In genomic region chr5:181224390-181225234, GRCh38 we compare ENCODE assay signal across 8 cellular contexts. TPM values are rescaled to one million over a fixed set of nuclear protein-coding genes. Genes with fewer than 3 reads are reported as not detected.
DNase-seq lines count a peak whose midpoint lies in the region; ATAC-seq, FAIRE-seq and TF ChIP-seq lines count a peak whose summit lies in the region.

No MANE protein-coding gene starts in this region.

- H3K9me3 ChIP-seq in ES-I3 (ENCODE audit: control insufficient read depth, insufficient read depth, low read length) = no peaks in the 10 kb centered on the region
- no peaks in the 10 kb centered on the region for H3K9me3 ChIP-seq in SJCRH30 (replicated peaks)
- H3K9me3 ChIP-seq in pancreas = no peaks in the 10 kb centered on the region

- 70 to 75% methylated on average over 22 of the region's 22 CpGs for WGBS in pancreas, 2 donors

- no peak for ATAC-seq in pancreas
- ATAC-seq in GM19463 (IDR thresholded peaks at IDR 0.05; ENCODE audit: unreplicated experiment) = no peak

- peak overlapping the region; percentile 98 for H3K4me3 Mint-ChIP-seq in endothelial cell (ENCODE audit: unreplicated experiment)

- peaks cover 10% of the 10 kb centered on the region for H3K36me3 Mint-ChIP-seq in endothelial cell (ENCODE audit: low read depth, unreplicated experiment)

- H3K4me3 ChIP-seq in SJCRH30 (peak overlapping the region; percentile 95), pancreas (peak overlapping the region; percentile 59 to 93 (median 74))

- H3K9me3 Mint-ChIP-seq in endothelial cell (ENCODE audit: unreplicated experiment) = no peaks in the 10 kb centered on the region

- intact Hi-C loops in pancreas (cut with DNase I) = no loop called here

- TF ChIP-seq CTCF in endothelial cell (IDR thresholded peaks at IDR 0.05; ENCODE audit: unreplicated experiment) (no peak), pancreas (IDR thresholded peaks at IDR 0.05) (no peak)

- no peak for FAIRE-seq in pancreas (lab: Jason Lieb, UNC)
- FAIRE-seq in HTR-8/SVneo (lab: Jason Lieb, UNC) = no peak

- peaks cover 28% of the 10 kb centered on the region for H3K27me3 Mint-ChIP-seq in endothelial cell (ENCODE audit: unreplicated experiment)

- H3K27me3 ChIP-seq in SJCRH30 (no peaks in the 10 kb centered on the region), pancreas (no peaks in the 10 kb centered on the region)

- DNase-seq in SJCRH30 = no peak
- DNase-seq in endothelial cell (ENCODE audit: low spot score) = no peak
- peak in 3 of 6 donors; percentile 31 to 80 (median 58) for DNase-seq in pancreas
- no peak for DNase-seq in DMS53 treated with DMSO at 0.1 percent for 48 hours (lab: John Stamatoyannopoulos, UW; ENCODE audit: unreplicated experiment)
- no peak for DNase-seq in HTR-8/SVneo (ENCODE audit: insufficient read length, low spot score)
- DNase-seq in NCI-H2196 (lab: John Stamatoyannopoulos, UW; ENCODE audit: unreplicated experiment) = no peak

- no peak overlapping the region for H3K27ac ChIP-seq in SJCRH30
- no peak overlapping the region for H3K27ac ChIP-seq in pancreas

- peaks cover 3% of the 10 kb centered on the region; the same call in 1 of the 2 replicates for H3K36me3 ChIP-seq in ES-I3 (ENCODE audit: insufficient read depth, low read length)
- H3K36me3 ChIP-seq in SJCRH30 = peaks cover 3% of the 10 kb centered on the region
- no peaks in the 10 kb centered on the region for H3K36me3 ChIP-seq in pancreas

- H3K27ac Mint-ChIP-seq in endothelial cell (ENCODE audit: unreplicated experiment) = peak overlapping the region; percentile 98

- peak overlapping the region; percentile 60; the same call in 1 of the 2 replicates for H3K9ac ChIP-seq in ES-I3 (ENCODE audit: low read depth, low read length)

- no peaks in the 10 kb centered on the region for H3K4me1 ChIP-seq in ES-I3 (ENCODE audit: insufficient read depth, low read length)
- no peaks in the 10 kb centered on the region for H3K4me1 ChIP-seq in SJCRH30
- peaks cover 0 to 3% (median 0%) of the 10 kb centered on the region in 3 donors for H3K4me1 ChIP-seq in pancreas

- H3K4me1 Mint-ChIP-seq in endothelial cell (ENCODE audit: unreplicated experiment) = peaks cover 20% of the 10 kb centered on the region

RNA-seq across cellular contexts. Expression of gene TRIM41, which starts 1.5 kb away (rescaled TPM):
- total RNA-seq in SJCRH30 (2014; rRNA removed; shearing (Covaris generic)) = 15.2 and 17.8 TPM in 2 replicates
- 21.8 TPM for total RNA-seq in endothelial cell (ENCODE audit: unreplicated experiment)
- total RNA-seq in pancreas = 10 to 100 TPM; 11.4 to 22.1 (median 12.1) TPM
- polyA plus RNA-seq in pancreas = 10 to 100 TPM; 17.3 to 28.7 TPM

RNA-seq across cellular contexts. Expression of gene RACK1, which starts 19.1 kb away (rescaled TPM):
- total RNA-seq in SJCRH30 (2014; rRNA removed; shearing (Covaris generic)) = 5,838 and 6,264 TPM in 2 replicates
- total RNA-seq in endothelial cell (ENCODE audit: unreplicated experiment) = 2,232 TPM
- total RNA-seq in pancreas = 1,000 to 10,000 TPM in 5 of 6 donors, 100 to 1,000 TPM in 1; 974 to 1,629 (median 1,266) TPM
- polyA plus RNA-seq in pancreas = 1,000 to 10,000 TPM; 1,162 to 1,304 TPM

RNA-seq across cellular contexts. Expression of gene TRIM7, which starts 19.6 kb away (rescaled TPM):
- total RNA-seq in SJCRH30 (2014; rRNA removed; shearing (Covaris generic)) = 6.9 and 9.0 TPM in 2 replicates
- total RNA-seq in endothelial cell (ENCODE audit: unreplicated experiment) (not detected), pancreas (10 to 100 TPM in 1 of 6 donors, 1 to 10 TPM in 5; 1.9 to 11.1 (median 3.9) TPM)
- polyA plus RNA-seq in pancreas = 1 to 10 TPM; 2.4 to 3.0 TPM

RNA-seq across cellular contexts. Expression of gene TRIM52, which starts 36.3 kb away (rescaled TPM):
- 5.3 and 7.9 TPM in 2 replicates for total RNA-seq in SJCRH30 (2014; rRNA removed; shearing (Covaris generic))
- total RNA-seq in endothelial cell (ENCODE audit: unreplicated experiment) (10.4 TPM), pancreas (10 to 100 TPM in 1 of 6 donors, 1 to 10 TPM in 5; 5.6 to 10.4 (median 7.4) TPM)
- polyA plus RNA-seq in pancreas = 10 to 100 TPM; 12.8 to 18.1 TPM
